Comparison of ENCODE assay signal across 1 cellular context in genomic region chr19:40475878-40476630, GRCh38. TPM values are rescaled to one million over a fixed set of nuclear protein-coding genes. Genes with fewer than 3 reads are reported as not detected.
"Had no signal": no experiment of that assay in that cellular context is flagged by ENCODE, and none has a peak within 500 bp of the region (broad histone marks: within the 10 kb centered on the region; RNA-seq: fewer than 3 reads in every experiment).

No MANE protein-coding gene starts in this region.

RNA-seq across cellular contexts. Expression of gene SPTBN4, which starts 9.3 kb away (rescaled TPM):
- total RNA-seq: HT1080 had no signal
